28 cellular contexts compared by ENCODE assay signal in the genomic region with DNA sequence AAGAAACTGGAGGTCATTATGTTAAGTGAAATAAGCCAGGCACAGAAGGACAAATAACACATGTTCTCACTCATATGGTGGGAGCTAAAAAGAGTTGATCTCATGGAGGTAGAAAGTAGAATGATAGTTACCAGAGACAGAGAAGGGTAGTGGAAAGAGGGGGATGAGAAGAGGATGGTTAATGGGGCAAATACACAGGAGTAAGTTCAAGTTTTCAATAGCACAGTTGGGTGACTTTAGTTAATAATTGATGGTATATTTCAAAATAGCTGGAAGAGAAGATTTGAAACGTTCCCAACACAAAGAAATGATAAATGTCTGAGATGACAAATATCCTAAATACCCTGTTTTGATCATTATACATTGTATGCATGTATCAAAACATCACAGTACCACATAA.
"Had no signal": no experiment of that assay in that cellular context is flagged by ENCODE, and none has a peak within 500 bp of the region (broad histone marks: within the 10 kb centered on the region; RNA-seq: fewer than 3 reads in every experiment).

No MANE protein-coding gene starts in this region.

- H3K27me3 ChIP-seq: colonic mucosa, esophagus squamous epithelium, spleen, testis, tibial artery had no signal

- H3K27ac Mint-ChIP-seq: dendritic cell treated with granulocyte-macrophage colony-stimulating factor and Interleukin-4, amounts not matched to agents 40 ng/mL and 50 ng/mL, for 4 days; endodermal cell; mesothelial cell of epicardium; nephron progenitor cell; stimulated activated memory B cell treated with anti-CD40 and anti-IgM and Interleukin-4, amounts not matched to agents 10 μg/mL and 1 μg/mL and 100 μg/mL, for 72 hours; type B pancreatic cell had no signal

- H3K4me3 ChIP-seq: colonic mucosa, esophagus squamous epithelium, mucosa of descending colon, prostate gland, skin epidermis, spleen, testis, tibial artery had no signal

- H3K4me1 Mint-ChIP-seq: central memory CD8-positive, alpha-beta T cell; endodermal cell; mesothelial cell of epicardium; naive B cell; nephron progenitor cell; stimulated activated memory B cell treated with anti-CD40 and anti-IgM and Interleukin-4, amounts not matched to agents 10 μg/mL and 1 μg/mL and 100 μg/mL, for 72 hours had no signal

- H3K27ac ChIP-seq: colonic mucosa, epithelial cell of prostate, esophagus squamous epithelium, prostate gland, skin epidermis, spleen, testis, tibial artery had no signal

- ATAC-seq: left colon; mucosa of descending colon; right cardiac atrium; stimulated activated memory B cell treated with anti-CD40 and anti-IgM and Interleukin-4, amounts not matched to agents 10 μg/mL and 1 μg/mL and 100 μg/mL, for 72 hours; stimulated activated naive CD8-positive, alpha-beta T cell treated with anti-CD3 and anti-CD28 coated beads, Interleukin-15, Interleukin-2, amounts not matched to agents 100 U/mL and 50 U/mL, for 24 hours had no signal

- H3K27me3 Mint-ChIP-seq: central memory CD8-positive, alpha-beta T cell; dendritic cell treated with granulocyte-macrophage colony-stimulating factor and Interleukin-4, amounts not matched to agents 40 ng/mL and 50 ng/mL, for 4 days; stimulated activated memory B cell treated with anti-CD40 and anti-IgM and Interleukin-4, amounts not matched to agents 10 μg/mL and 1 μg/mL and 100 μg/mL, for 72 hours; type B pancreatic cell had no signal

- H3K9me3 Mint-ChIP-seq: endodermal cell, nephron progenitor cell, type B pancreatic cell had no signal

- H3K36me3 Mint-ChIP-seq: naive B cell; stimulated activated memory B cell treated with anti-CD40 and anti-IgM and Interleukin-4, amounts not matched to agents 10 μg/mL and 1 μg/mL and 100 μg/mL, for 72 hours; type B pancreatic cell had no signal

- H3K9me3 ChIP-seq: colonic mucosa, esophagus squamous epithelium, mucosa of descending colon, prostate gland, spleen, testis, tibial artery had no signal

- FAIRE-seq: keratinocyte had no signal

- H3K4me1 ChIP-seq: colonic mucosa, esophagus squamous epithelium, prostate gland, spleen, testis, tibial artery had no signal

- H3K36me3 ChIP-seq: colonic mucosa, esophagus squamous epithelium, prostate gland, spleen, tibial artery had no signal

- DNase-seq: colonic mucosa; effector CD8-positive, alpha-beta T cell; endodermal cell; esophagus squamous epithelium; foreskin melanocyte; head of caudate nucleus; left colon; mesenchymal stem cell; mucosa of descending colon; naive B cell; nephron progenitor cell; nucleus accumbens; right cardiac atrium; spleen; stimulated activated CD4-positive, alpha-beta T cell treated with anti-CD3 and anti-CD28 coated beads, Interleukin-4, amount 100 ng/mL, for 4 hours; stimulated activated naive CD8-positive, alpha-beta T cell treated with anti-CD3 and anti-CD28 coated beads, Interleukin-15, Interleukin-2, amounts not matched to agents 100 U/mL and 50 U/mL, for 24 hours; substantia nigra; testis; tibial artery had no signal

- H3K4me3 Mint-ChIP-seq: central memory CD8-positive, alpha-beta T cell; dendritic cell treated with granulocyte-macrophage colony-stimulating factor and Interleukin-4, amounts not matched to agents 40 ng/mL and 50 ng/mL, for 4 days; endodermal cell; mesothelial cell of epicardium; naive B cell; nephron progenitor cell; stimulated activated memory B cell treated with anti-CD40 and anti-IgM and Interleukin-4, amounts not matched to agents 10 μg/mL and 1 μg/mL and 100 μg/mL, for 72 hours; type B pancreatic cell had no signal
